10 cellular contexts compared by ENCODE assay signal in the genomic region with DNA sequence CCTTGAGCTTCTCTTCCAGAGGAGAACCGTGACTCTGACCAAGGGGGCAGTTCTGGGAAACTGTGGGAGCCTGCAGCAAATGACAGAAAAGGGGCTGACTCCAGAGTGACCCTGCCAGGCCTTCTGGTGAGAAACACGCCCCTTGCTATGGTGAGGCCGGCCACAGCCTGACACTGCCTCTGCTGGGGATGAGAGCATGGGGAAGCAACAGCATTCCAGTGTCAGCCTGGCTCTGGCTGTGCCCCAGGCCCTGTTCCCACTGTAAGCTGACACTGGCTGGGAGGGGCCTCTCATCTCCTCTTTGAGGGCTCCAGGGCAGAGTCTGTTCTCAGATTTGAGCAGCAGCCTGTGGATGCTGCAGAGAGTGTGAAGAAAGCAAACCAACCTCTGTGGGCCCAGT.
DNase-seq lines count a peak whose midpoint lies in the region; FAIRE-seq and TF ChIP-seq lines count a peak whose summit lies in the region.
"Had no signal": no experiment of that assay in that cellular context is flagged by ENCODE, and none has a peak within 500 bp of the region (broad histone marks: within the 10 kb centered on the region; RNA-seq: fewer than 3 reads in every experiment).

No MANE protein-coding gene starts in this region.

- DNase-seq in HTR-8/SVneo (ENCODE audit: insufficient read length, low spot score) (peak; percentile 88), colonic mucosa (peak; percentile 43), left kidney (ENCODE audit: low read depth, low spot score) (peak; percentile 94), transverse colon (peak; percentile 31), OCI-M2 (lab: John Stamatoyannopoulos, UW; ENCODE audit: unreplicated experiment) (no peak), MV-4-11 (lab: John Stamatoyannopoulos, UW) (no peak), SKM-1 treated with dmso at 0.1 percent for 144 hours (lab: John Stamatoyannopoulos, UW; ENCODE audit: unreplicated experiment) (no peak)
- DNase-seq in activated T-cell treated with anti-CD3 and anti-CD28 coated beads, Interleukin-2, amount 50 U/mL, for 24 hours: no peak
- DNase-seq: activated CD8-positive, alpha-beta memory T cell treated with anti-CD3 and anti-CD28 coated beads, Interleukin-2, amount 50 U/mL, for 4 hours; NCI-H774 had no signal

- intact Hi-C loops in colonic mucosa (cut with DNase I) (loop anchor here (10.0 kb wide), 1 partner anchor 415 kb away; no protein-coding TSS in a partner anchor), transverse colon (cut with DNase I; ENCODE audit: low total_unique reads) (no loop called here)

- TF ChIP-seq POLR2A in transverse colon (IDR thresholded peaks at IDR 0.05): no peak

- peak; percentile 82 for FAIRE-seq in HTR-8/SVneo (lab: Jason Lieb, UNC)

- H3K4me3 ChIP-seq in colonic mucosa: no peak overlapping the region
- H3K4me3 ChIP-seq in transverse colon: no peak overlapping the region

- no peaks in the 10 kb centered on the region for H3K9me3 Mint-ChIP-seq in activated T-cell treated with anti-CD3 and anti-CD28 coated beads, Interleukin-2, amount 50 U/mL, for 24 hours

- WGBS in transverse colon (ENCODE audit: low coverage in 1 of 2), 2 donors: 79% methylated on average over 3 of the region's 3 CpGs; no CpG with 5 or more reads in 1 of the 2 donors

- H3K4me1 ChIP-seq in colonic mucosa (no peaks in the 10 kb centered on the region), transverse colon (peaks cover 0 to 7% (median under 1%) of the 10 kb centered on the region in 4 donors)

- H3K9me3 ChIP-seq in colonic mucosa: no peaks in the 10 kb centered on the region
- H3K9me3 ChIP-seq in transverse colon: no peaks in the 10 kb centered on the region

- H3K27me3 Mint-ChIP-seq in activated T-cell treated with anti-CD3 and anti-CD28 coated beads, Interleukin-2, amount 50 U/mL, for 24 hours: peaks cover 9% of the 10 kb centered on the region

- H3K4me1 Mint-ChIP-seq in activated T-cell treated with anti-CD3 and anti-CD28 coated beads, Interleukin-2, amount 50 U/mL, for 24 hours (ENCODE audit: low read depth): peaks cover 4% of the 10 kb centered on the region

- H3K36me3 ChIP-seq in colonic mucosa (no peaks in the 10 kb centered on the region), transverse colon (no peaks in the 10 kb centered on the region)

- no peak overlapping the region for H3K4me3 Mint-ChIP-seq in activated T-cell treated with anti-CD3 and anti-CD28 coated beads, Interleukin-2, amount 50 U/mL, for 24 hours

- no peak overlapping the region for H3K27ac ChIP-seq in colonic mucosa
- H3K27ac ChIP-seq in transverse colon: peak overlapping the region in 1 of 4 donors; percentile 8

- in situ Hi-C loops in transverse colon (cut with MboI; ENCODE audit: low pct_ligation_motif_present in 1 of 4, low pct_unique_long_range_greater_than_20kb in 1 of 4, low sequenced_read_pairs in 3 of 4): no loop called here

- H3K36me3 Mint-ChIP-seq in activated T-cell treated with anti-CD3 and anti-CD28 coated beads, Interleukin-2, amount 50 U/mL, for 24 hours (ENCODE audit: low read depth): no peaks in the 10 kb centered on the region

- no peak overlapping the region for H3K9ac ChIP-seq in colonic mucosa (ENCODE audit: low read depth in 2 of 2, low read length in 2 of 2)

- TF ChIP-seq EP300 in transverse colon (IDR thresholded peaks at IDR 0.05; ENCODE audit: low read depth): no peak

- TF ChIP-seq CTCF in colonic mucosa (IDR thresholded peaks at IDR 0.05) (no peak), transverse colon (IDR thresholded peaks at IDR 0.05) (no peak)

- no peak overlapping the region for H3K27ac Mint-ChIP-seq in activated T-cell treated with anti-CD3 and anti-CD28 coated beads, Interleukin-2, amount 50 U/mL, for 24 hours

- H3K27me3 ChIP-seq in colonic mucosa (no peaks in the 10 kb centered on the region), transverse colon (no peaks in the 10 kb centered on the region)

Comparison
In these comparisons a context has a peak if more than half of its experiments do, and no peak if none do; other contexts are left out.
1. DNase-seq: peak in HTR-8/SVneo (single experiment), colonic mucosa (single experiment), left kidney (single experiment) and transverse colon (single experiment); none in OCI-M2 (single experiment), MV-4-11 (single experiment), activated T-cell treated with anti-CD3 and anti-CD28 coated beads, Interleukin-2, amount 50 U/mL, for 24 hours (single experiment) and SKM-1 treated with dmso at 0.1 percent for 144 hours (single experiment).